Comparison of ENCODE assay signal across 21 cellular contexts in the genomic region with DNA sequence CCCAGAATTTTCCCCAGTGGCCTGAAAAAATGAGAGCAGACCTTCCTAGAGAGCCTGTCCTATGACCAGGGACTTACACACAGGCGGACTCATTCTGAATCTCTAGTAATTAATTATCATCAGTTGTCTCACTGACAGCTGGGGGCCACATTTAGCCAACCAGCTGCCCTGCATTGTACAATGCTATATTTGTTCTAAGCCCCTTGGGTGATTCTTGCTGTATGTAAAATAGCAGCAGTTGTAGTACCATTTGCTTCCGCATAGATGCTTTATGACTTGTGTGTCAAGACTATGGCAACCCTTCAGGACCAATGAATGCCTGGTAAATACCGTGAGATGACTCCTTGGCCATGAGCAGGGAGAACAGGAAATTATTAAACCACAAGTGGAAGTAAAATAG.
DNase-seq lines count a peak whose midpoint lies in the region; ATAC-seq and TF ChIP-seq lines count a peak whose summit lies in the region.
"Had no signal": no experiment of that assay in that cellular context is flagged by ENCODE, and none has a peak within 500 bp of the region (broad histone marks: within the 10 kb centered on the region; RNA-seq: fewer than 3 reads in every experiment).

No MANE protein-coding gene starts in this region.

- H3K9me3 Mint-ChIP-seq in activated T-cell treated with anti-CD3 and anti-CD28 coated beads, Interleukin-2, amount 50 U/mL, for 24 hours: peaks cover 2% of the 10 kb centered on the region
- H3K9me3 Mint-ChIP-seq: CD4-positive, alpha-beta T cell had no signal

- H3K4me3 ChIP-seq in sigmoid colon: no peak overlapping the region
- H3K4me3 ChIP-seq: esophagus muscularis mucosa, heart left ventricle, Peyer's patch, psoas muscle, testis had no signal

- no peak for TF ChIP-seq CTCF in sigmoid colon (IDR thresholded peaks at IDR 0.05)

- no peak for TF ChIP-seq EP300 in sigmoid colon (IDR thresholded peaks at IDR 0.05)

- no peaks in the 10 kb centered on the region for H3K4me1 ChIP-seq in sigmoid colon
- H3K4me1 ChIP-seq: esophagus muscularis mucosa, Peyer's patch, psoas muscle, testis had no signal

- H3K36me3 ChIP-seq in sigmoid colon: no peaks in the 10 kb centered on the region
- H3K36me3 ChIP-seq: esophagus muscularis mucosa, heart left ventricle, Peyer's patch had no signal

- no peaks in the 10 kb centered on the region for H3K27me3 ChIP-seq in sigmoid colon
- H3K27me3 ChIP-seq: esophagus muscularis mucosa, heart left ventricle, Peyer's patch, testis had no signal

- no peak for TF ChIP-seq POLR2A in sigmoid colon (IDR thresholded peaks at IDR 0.05)

- no peak overlapping the region for H3K27ac ChIP-seq in sigmoid colon
- H3K27ac ChIP-seq: esophagus muscularis mucosa, heart left ventricle, Peyer's patch, psoas muscle, testis had no signal

- no peaks in the 10 kb centered on the region for H3K27me3 Mint-ChIP-seq in activated T-cell treated with anti-CD3 and anti-CD28 coated beads, Interleukin-2, amount 50 U/mL, for 24 hours
- H3K27me3 Mint-ChIP-seq: CD4-positive, alpha-beta T cell had no signal

- no peak for ATAC-seq in GM21360 (IDR thresholded peaks at IDR 0.05; ENCODE audit: unreplicated experiment)
- ATAC-seq: heart left ventricle, natural killer cell, psoas muscle had no signal

- H3K4me1 Mint-ChIP-seq in activated T-cell treated with anti-CD3 and anti-CD28 coated beads, Interleukin-2, amount 50 U/mL, for 24 hours (ENCODE audit: low read depth): no peaks in the 10 kb centered on the region
- H3K4me1 Mint-ChIP-seq: natural killer cell had no signal

- DNase-seq in NCI-H82 (lab: John Stamatoyannopoulos, UW) (peak; percentile 50), NCI-H82 treated with DMSO at 0.1 percent for 48 hours (lab: John Stamatoyannopoulos, UW; ENCODE audit: unreplicated experiment) (no peak), SK-MEL-5 (ENCODE audit: low read depth, low spot score) (peak; percentile 97), medulla oblongata (ENCODE audit: extremely low spot score) (peak; percentile 66), sigmoid colon (no peak), iPS-NIHi7 (ENCODE audit: extremely low spot score) (no peak)
- DNase-seq in activated T-cell treated with anti-CD3 and anti-CD28 coated beads, Interleukin-2, amount 50 U/mL, for 24 hours: no peak
- DNase-seq: activated CD4-positive, alpha-beta T cell treated with anti-CD3 and anti-CD28 coated beads for 4 hours; activated effector memory CD4-positive, alpha-beta T cell treated with Interleukin-2 at 50 U/mL for 16 hours; CD4-positive, alpha-beta T cell; heart left ventricle; mammary epithelial cell; natural killer cell; NCI-H187; NCI-H774; Peyer's patch; psoas muscle; stimulated activated CD4-positive, alpha-beta T cell treated with anti-CD3 and anti-CD28 coated beads, Interleukin-12 subunit alpha, Interleukin-12 subunit beta, amount 100 ng/mL, for 4 hours; testis had no signal

- intact Hi-C loops in sigmoid colon (cut with DNase I): no loop called here

- in situ Hi-C loops in SK-MEL-5 (cut with HindIII; ENCODE audit: low pct_unique_long_range_greater_than_20kb, low sequenced_read_pairs): no loop called here

- no peaks in the 10 kb centered on the region for H3K9me3 ChIP-seq in sigmoid colon
- H3K9me3 ChIP-seq: esophagus muscularis mucosa, Peyer's patch, psoas muscle, testis had no signal

- no peak overlapping the region for H3K4me3 Mint-ChIP-seq in activated T-cell treated with anti-CD3 and anti-CD28 coated beads, Interleukin-2, amount 50 U/mL, for 24 hours
- H3K4me3 Mint-ChIP-seq: CD4-positive, alpha-beta T cell; natural killer cell had no signal

- 76 to 81% methylated on average over 3 of the region's 3 CpGs for WGBS in sigmoid colon, 2 donors

- H3K27ac Mint-ChIP-seq in activated T-cell treated with anti-CD3 and anti-CD28 coated beads, Interleukin-2, amount 50 U/mL, for 24 hours: no peak overlapping the region
- H3K27ac Mint-ChIP-seq: CD4-positive, alpha-beta T cell; natural killer cell had no signal

- no peaks in the 10 kb centered on the region for H3K36me3 Mint-ChIP-seq in activated T-cell treated with anti-CD3 and anti-CD28 coated beads, Interleukin-2, amount 50 U/mL, for 24 hours (ENCODE audit: low read depth)
- H3K36me3 Mint-ChIP-seq: natural killer cell had no signal

Comparison
In these comparisons a context has a peak if more than half of its experiments do, and no peak if none do; other contexts are left out.
1. DNase-seq: peak in NCI-H82 (single experiment), SK-MEL-5 (single experiment) and medulla oblongata (single experiment); none in NCI-H82 treated with DMSO at 0.1 percent for 48 hours (single experiment), activated T-cell treated with anti-CD3 and anti-CD28 coated beads, Interleukin-2, amount 50 U/mL, for 24 hours (single experiment), sigmoid colon (single experiment) and iPS-NIHi7 (single experiment).